Comparison of ENCODE assay signal across 8 cellular contexts in the genomic region with DNA sequence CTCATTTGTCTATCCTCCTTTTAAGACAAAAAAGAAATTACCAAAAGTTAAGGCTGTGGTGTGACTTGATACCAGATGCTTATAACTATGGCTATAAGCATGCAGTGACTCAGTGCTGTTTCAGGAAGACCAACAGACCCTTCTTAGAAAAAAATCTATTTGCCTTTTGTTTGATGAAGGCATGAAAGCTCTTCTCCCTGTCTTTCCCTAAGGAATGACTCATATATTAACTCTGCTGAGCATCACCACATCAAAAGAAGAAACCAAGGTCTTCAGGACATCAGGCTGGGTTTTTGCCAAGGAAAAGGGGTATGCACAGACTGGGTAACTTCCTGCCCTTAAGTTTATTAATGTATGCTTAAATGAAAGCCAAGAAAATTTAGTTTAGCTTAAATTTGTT. TPM values are rescaled to one million over a fixed set of nuclear protein-coding genes. Genes with fewer than 3 reads are reported as not detected.
DNase-seq lines count a peak whose midpoint lies in the region; ATAC-seq and TF ChIP-seq lines count a peak whose summit lies in the region.

No MANE protein-coding gene starts in this region.

- ATAC-seq in activated naive CD8-positive, alpha-beta T cell treated with anti-CD3 and anti-CD28 coated beads, Interleukin-2, amount 10 ng/mL, durations not matched to agents 7 days and 5 days (ENCODE audit: low read depth) = peak; percentile 51
- ATAC-seq in memory B cell (ENCODE audit: low read depth) (no peak), HG03571 (IDR thresholded peaks at IDR 0.05; ENCODE audit: unreplicated experiment) (no peak)

- DNase-seq in AG09319 (ENCODE audit: extremely low read depth, low read depth) (peak; percentile 55), memory B cell (ENCODE audit: low spot score in 2 of 2) (no peak), DMS79 treated with DMSO at 0.1 percent for 48 hours (lab: John Stamatoyannopoulos, UW) (no peak), NCI-H187 (lab: John Stamatoyannopoulos, UW) (no peak), cardiac septum (ENCODE audit: low spot score) (no peak)
- DNase-seq in activated naive CD8-positive, alpha-beta T cell treated with anti-CD3 and anti-CD28 coated beads, Interleukin-2, amount 10 ng/mL, durations not matched to agents 7 days and 5 days = no peak

- no peaks in the 10 kb centered on the region for H3K27me3 Mint-ChIP-seq in activated naive CD8-positive, alpha-beta T cell treated with anti-CD3 and anti-CD28 coated beads, Interleukin-2, amount 10 ng/mL, durations not matched to agents 7 days and 5 days
- no peaks in the 10 kb centered on the region for H3K27me3 Mint-ChIP-seq in memory B cell

- peak overlapping the region; percentile 42; the same call in 1 of the 2 replicates for H3K9ac ChIP-seq in HUES64 (ENCODE audit: low read depth, low read length)

- H3K4me3 Mint-ChIP-seq in activated naive CD8-positive, alpha-beta T cell treated with anti-CD3 and anti-CD28 coated beads, Interleukin-2, amount 10 ng/mL, durations not matched to agents 7 days and 5 days = peak overlapping the region; percentile 59
- H3K4me3 Mint-ChIP-seq in memory B cell = no peak overlapping the region

- H3K4me1 ChIP-seq in HUES64 (ENCODE audit: insufficient read depth, low read length) = peaks cover 26% of the 10 kb centered on the region; the same call in 1 of the 2 replicates

- peaks cover 7% of the 10 kb centered on the region; the same call in 1 of the 2 replicates for H3K36me3 ChIP-seq in HUES64 (ENCODE audit: insufficient read depth, low read length)

- peak overlapping the region; percentile 53 for H3K27ac ChIP-seq in HUES64 (ENCODE audit: low read depth, low read length)

- peaks cover 11% of the 10 kb centered on the region for H3K36me3 Mint-ChIP-seq in activated naive CD8-positive, alpha-beta T cell treated with anti-CD3 and anti-CD28 coated beads, Interleukin-2, amount 10 ng/mL, durations not matched to agents 7 days and 5 days
- peaks cover 7% of the 10 kb centered on the region for H3K36me3 Mint-ChIP-seq in memory B cell

- no peaks in the 10 kb centered on the region for H3K27me3 ChIP-seq in HUES64 (ENCODE audit: insufficient read depth, low read length)

- peaks cover 39% of the 10 kb centered on the region for H3K4me1 Mint-ChIP-seq in activated naive CD8-positive, alpha-beta T cell treated with anti-CD3 and anti-CD28 coated beads, Interleukin-2, amount 10 ng/mL, durations not matched to agents 7 days and 5 days
- peaks cover 5% of the 10 kb centered on the region for H3K4me1 Mint-ChIP-seq in memory B cell

- no peak for TF ChIP-seq CTCF in AG09319 (IDR thresholded peaks at IDR 0.05; ENCODE audit: low read depth, low read length)

- POLR2A ChIA-PET in activated naive CD8-positive, alpha-beta T cell treated with anti-CD3 and anti-CD28 coated beads, Interleukin-2, amount 10 ng/mL, durations not matched to agents 7 days and 5 days (lab: Charles Lee) = interaction anchor here (0.8 to 2.5 kb wide), 10 partner anchors 10 to 210 kb away, joined by 3 to 27 read pairs (median 5); partner anchors contain the start of gene RNFT1

- intact Hi-C loops in cardiac septum (cut with DNase I) = loop anchor here (5.0 to 10.0 kb wide), 2 partner anchors 33 to 280 kb away; no protein-coding TSS in a partner anchor

- H3K27ac Mint-ChIP-seq in activated naive CD8-positive, alpha-beta T cell treated with anti-CD3 and anti-CD28 coated beads, Interleukin-2, amount 10 ng/mL, durations not matched to agents 7 days and 5 days = peak overlapping the region; percentile 85
- peak overlapping the region; percentile 45 for H3K27ac Mint-ChIP-seq in memory B cell

- peaks cover 3% of the 10 kb centered on the region for H3K9me3 Mint-ChIP-seq in activated naive CD8-positive, alpha-beta T cell treated with anti-CD3 and anti-CD28 coated beads, Interleukin-2, amount 10 ng/mL, durations not matched to agents 7 days and 5 days
- H3K9me3 Mint-ChIP-seq in memory B cell = peaks cover 1% of the 10 kb centered on the region

- H3K4me3 ChIP-seq in HUES64 (ENCODE audit: low read length) = no peak overlapping the region

- H3K9me3 ChIP-seq in HUES64 (ENCODE audit: insufficient read depth, low read depth, low read length) = peaks cover 2% of the 10 kb centered on the region; the same call in 1 of the 2 replicates

RNA-seq across cellular contexts. Expression of gene VMP1, which starts 47.1 kb away (rescaled TPM):
- 47.4 TPM for polyA plus RNA-seq in HUES64 (2013, experiment 1 of 2)
- 41.7 TPM for polyA plus RNA-seq in HUES64 (2013, experiment 2 of 2)
- 100 to 1,000 TPM; 114 to 116 TPM for total RNA-seq in activated naive CD8-positive, alpha-beta T cell treated with anti-CD3 and anti-CD28 coated beads, Interleukin-2, amount 10 ng/mL, durations not matched to agents 7 days and 5 days
- total RNA-seq in cardiac septum = 82.8 TPM

RNA-seq across cellular contexts. Expression of gene PTRH2, which starts 47.3 kb away (rescaled TPM):
- 39.9 TPM for polyA plus RNA-seq in HUES64 (2013, experiment 1 of 2)
- polyA plus RNA-seq in HUES64 (2013, experiment 2 of 2) = 36.5 TPM
- total RNA-seq in activated naive CD8-positive, alpha-beta T cell treated with anti-CD3 and anti-CD28 coated beads, Interleukin-2, amount 10 ng/mL, durations not matched to agents 7 days and 5 days = 10 to 100 TPM; 16.2 to 17.3 TPM
- 9.7 TPM for total RNA-seq in cardiac septum
